ENCODE assay signal across 21 cellular contexts in genomic region chr16:57704011-57704904, GRCh38. TPM values are rescaled to one million over a fixed set of nuclear protein-coding genes. Genes with fewer than 3 reads are reported as not detected.
DNase-seq lines count a peak whose midpoint lies in the region; ATAC-seq, FAIRE-seq and TF ChIP-seq lines count a peak whose summit lies in the region.
"Had no signal": no experiment of that assay in that cellular context is flagged by ENCODE, and none has a peak within 500 bp of the region (broad histone marks: within the 10 kb centered on the region; RNA-seq: fewer than 3 reads in every experiment).

No MANE protein-coding gene starts in this region.

- H3K36me3 Mint-ChIP-seq in activated CD8-positive, alpha-beta memory T cell treated with anti-CD3 and anti-CD28 coated beads, Interleukin-2, amount 10 ng/mL, durations not matched to agents 7 days and 5 days, result no peaks in the 10 kb centered on the region
- H3K36me3 Mint-ChIP-seq: CD8-positive, alpha-beta memory T cell had no signal

- no peaks in the 10 kb centered on the region for H3K9me3 ChIP-seq in GM12878 (replicated peaks; ENCODE audit: control insufficient read depth, insufficient read depth, low read length)
- H3K9me3 ChIP-seq in pancreas, result no peaks in the 10 kb centered on the region
- no peaks in the 10 kb centered on the region for H3K9me3 ChIP-seq in colonic mucosa

- H3K4me1 ChIP-seq in GM12878 (ENCODE audit: control insufficient read depth, insufficient read depth, low read length), result no peaks in the 10 kb centered on the region
- peaks cover 27 to 31% (median 30%) of the 10 kb centered on the region in 3 donors for H3K4me1 ChIP-seq in pancreas
- no peaks in the 10 kb centered on the region for H3K4me1 ChIP-seq in colonic mucosa

- no peak overlapping the region for H3K4me2 ChIP-seq in GM12878 (ENCODE audit: control insufficient read depth, insufficient read depth)
- H3K4me2 ChIP-seq: GM23338, KMS-11 had no signal

- DNase-seq in DMS53 (lab: John Stamatoyannopoulos, UW) (peak; percentile 88), GM12878 (ENCODE audit: low read depth, low spot score) (no peak), iPS-NIHi11 (ENCODE audit: low spot score) (peak; percentile 8), pancreas (peak in 1 of 6 donors; percentile 45), colonic mucosa (no peak), SK-N-DZ (ENCODE audit: low spot score) (no peak), NCI-H1694 treated with DMSO at 0.1 percent for 48 hours (lab: John Stamatoyannopoulos, UW) (no peak)
- no peak for DNase-seq in activated CD8-positive, alpha-beta memory T cell treated with anti-CD3 and anti-CD28 coated beads, Interleukin-2, amount 10 ng/mL, durations not matched to agents 7 days and 5 days
- DNase-seq: CD8-positive, alpha-beta memory T cell; NCI-H1436; NCI-H2029 treated with DMSO at 0.1 percent for 48 hours; NCI-H748 treated with DMSO at 0.1 percent for 48 hours; OCI-M1; SHP77 treated with DMSO at 0.1 percent for 48 hours had no signal

- peak; percentile 60 for ATAC-seq in GM12878
- peak; percentile 55 to 83 (median 75) for ATAC-seq in pancreas
- ATAC-seq in activated CD8-positive, alpha-beta memory T cell treated with anti-CD3 and anti-CD28 coated beads, Interleukin-2, amount 10 ng/mL, durations not matched to agents 7 days and 5 days, result no peak
- ATAC-seq: GM23338 had no signal

- H3K27me3 ChIP-seq in GM12878 (replicated peaks in 1 of 2; ENCODE audit: control insufficient read depth in 2 of 2, insufficient read depth in 2 of 2, low read length in 1 of 2) (no peaks in the 10 kb centered on the region; a peak in 1 of 4 replicates), pancreas (no peaks in the 10 kb centered on the region), colonic mucosa (no peaks in the 10 kb centered on the region)

- no peak overlapping the region for H3K4me3 ChIP-seq in GM12878
- H3K4me3 ChIP-seq in pancreas, result no peak overlapping the region
- H3K4me3 ChIP-seq in colonic mucosa, result no peak overlapping the region
- H3K4me3 ChIP-seq: GM23338 had no signal

- TF ChIP-seq CTCF in GM12878 (IDR thresholded peaks at IDR 0.05 in 2 of 3, conservative IDR thresholded peaks at IDR 0.05 in 1 of 3; ENCODE audit: control insufficient read depth in 2 of 3, extremely low read depth in 1 of 3, insufficient read depth in 1 of 3, low read depth in 3 of 3, low read length in 3 of 3), result no peak
- TF ChIP-seq CTCF in pancreas (IDR thresholded peaks at IDR 0.05), result no peak
- no peak for TF ChIP-seq CTCF in colonic mucosa (IDR thresholded peaks at IDR 0.05)

- RAD21 ChIA-PET in GM12878 (lab: Charles Lee; ENCODE audit: unreplicated experiment), result interaction anchor here (0.6 kb wide), 1 partner anchor 419 kb away, joined by 3 read pairs; no protein-coding TSS in a partner anchor

- no peaks in the 10 kb centered on the region for H3K79me2 ChIP-seq in GM12878 (ENCODE audit: control insufficient read depth, insufficient read depth, low read length)

- no peak for TF ChIP-seq EP300 in GM12878 (IDR thresholded peaks at IDR 0.05; ENCODE audit: borderline replicate concordance in 1 of 2, control insufficient read depth in 1 of 2, low read depth in 2 of 2, low read length in 2 of 2)

- BruUV-seq in GM12878 (replicated peaks; lab: Mats Ljungman, UMichigan), result no TSS peak

- H3K9me3 Mint-ChIP-seq in activated CD8-positive, alpha-beta memory T cell treated with anti-CD3 and anti-CD28 coated beads, Interleukin-2, amount 10 ng/mL, durations not matched to agents 7 days and 5 days (ENCODE audit: low read depth), result no peaks in the 10 kb centered on the region
- H3K9me3 Mint-ChIP-seq: CD8-positive, alpha-beta memory T cell had no signal

- H3K27me3 Mint-ChIP-seq in activated CD8-positive, alpha-beta memory T cell treated with anti-CD3 and anti-CD28 coated beads, Interleukin-2, amount 10 ng/mL, durations not matched to agents 7 days and 5 days, result peaks cover 7% of the 10 kb centered on the region

- no peaks in the 10 kb centered on the region for H3K36me3 ChIP-seq in GM12878 (ENCODE audit: control insufficient read depth in 2 of 2, insufficient read depth in 2 of 2, low read length in 1 of 2)
- no peaks in the 10 kb centered on the region for H3K36me3 ChIP-seq in pancreas
- no peaks in the 10 kb centered on the region for H3K36me3 ChIP-seq in colonic mucosa

- 37% methylated on average over 11 of the region's 11 CpGs for WGBS in GM12878 (ENCODE audit: insufficient coverage, insufficient replicate concordance, low lambda C conversion rate, missing lambda C conversion rate)
- 18 to 22% methylated on average over 11 of the region's 11 CpGs for WGBS in pancreas, 2 donors

- TF ChIP-seq RAD21 in GM12878 (IDR thresholded peaks at IDR 0.05; ENCODE audit: insufficient read depth, low read depth, low read length), result no peak

- TF ChIP-seq POLR2A in GM12878 (IDR thresholded peaks at IDR 0.05; ENCODE audit: low read depth, low read length), result no peak

- CTCF ChIA-PET in GM12878 (lab: Yijun Ruan, JAX), result no interaction called here
- CTCF ChIA-PET in activated CD8-positive, alpha-beta memory T cell treated with anti-CD3 and anti-CD28 coated beads, Interleukin-2, amount 10 ng/mL, durations not matched to agents 7 days and 5 days (lab: Charles Lee), result interaction anchor here (1.3 kb wide), 1 partner anchor 10 kb away, joined by 3 read pairs; no protein-coding TSS in a partner anchor

- no peak overlapping the region for H3K4me3 Mint-ChIP-seq in activated CD8-positive, alpha-beta memory T cell treated with anti-CD3 and anti-CD28 coated beads, Interleukin-2, amount 10 ng/mL, durations not matched to agents 7 days and 5 days
- H3K4me3 Mint-ChIP-seq: CD8-positive, alpha-beta memory T cell; GM23338 had no signal

- SMC1A ChIA-PET in GM12878 (lab: Charles Lee; ENCODE audit: uncharacterized antibody, unreplicated experiment), result no interaction called here

- FAIRE-seq in GM12878 (lab: Jason Lieb, UNC), result no peak
- FAIRE-seq in pancreas (lab: Jason Lieb, UNC), result no peak

- H3K27ac ChIP-seq in GM12878 (ENCODE audit: control insufficient read depth, insufficient read depth) (no peak overlapping the region), pancreas (peak overlapping the region; percentile 42 to 76 (median 56)), colonic mucosa (no peak overlapping the region)
- H3K27ac ChIP-seq: KMS-11 had no signal

- H3K9ac ChIP-seq in GM12878 (ENCODE audit: control insufficient read depth, insufficient read depth, low read length), result no peak overlapping the region
- H3K9ac ChIP-seq in colonic mucosa (ENCODE audit: low read depth in 2 of 2, low read length in 2 of 2), result no peak overlapping the region
- H3K9ac ChIP-seq: KMS-11 had no signal

- no peak overlapping the region for H2AFZ ChIP-seq in GM12878 (ENCODE audit: control insufficient read depth, low read depth, low read length)
- H2AFZ ChIP-seq: GM23338 had no signal

- in situ Hi-C loops in GM12878 (cut with MboI), result no loop called here

- POLR2A ChIA-PET in GM12878 (lab: Charles Lee), result interaction anchor here (0.6 kb wide), 2 partner anchors 167 to 228 kb away, joined by 3 to 4 read pairs; no protein-coding TSS in a partner anchor

- intact Hi-C loops in GM12878 (cut with micrococcal nuclease; ENCODE audit: unreplicated experiment) (no loop called here), pancreas (cut with DNase I) (no loop called here), colonic mucosa (cut with DNase I) (no loop called here)

- no peak overlapping the region for H3K27ac Mint-ChIP-seq in activated CD8-positive, alpha-beta memory T cell treated with anti-CD3 and anti-CD28 coated beads, Interleukin-2, amount 10 ng/mL, durations not matched to agents 7 days and 5 days
- H3K27ac Mint-ChIP-seq: CD8-positive, alpha-beta memory T cell; GM23338 had no signal

- H3K4me1 Mint-ChIP-seq in activated CD8-positive, alpha-beta memory T cell treated with anti-CD3 and anti-CD28 coated beads, Interleukin-2, amount 10 ng/mL, durations not matched to agents 7 days and 5 days, result peaks cover 7% of the 10 kb centered on the region
- H3K4me1 Mint-ChIP-seq: CD8-positive, alpha-beta memory T cell had no signal

- no peaks in the 10 kb centered on the region for H4K20me1 ChIP-seq in GM12878 (ENCODE audit: control insufficient read depth, insufficient read depth)

RNA-seq across cellular contexts. Expression of gene DRC7, which starts 9.7 kb away (rescaled TPM):
- not detected in 2 replicates for total RNA-seq in GM12878 (2013; cell fraction: nucleolus; rRNA removed)
- not detected in 2 replicates for total RNA-seq in GM12878 (2014; rRNA removed)
- total RNA-seq in GM12878 (2014; rRNA removed; fragmentation: Illumina TruSeq; extraction: Trizol), result 0.49 TPM in 1 of 2 replicates, not detected in the other
- 0.44 TPM in 1 of 2 replicates, not detected in the other for total RNA-seq in GM12878 (2021)
- not detected for polyA plus RNA-seq in GM12878 (2011; ENCODE audit: low read depth)
- polyA plus RNA-seq in GM12878 (2011; rRNA removed), result 0.10 TPM in 1 of 2 replicates, not detected in the other
- polyA plus RNA-seq in GM12878 (2011; cell fraction: cytosol; rRNA removed), result 0.04 TPM in 1 of 2 replicates, not detected in the other
- 0.07 and 0.09 TPM in 2 replicates for polyA plus RNA-seq in GM12878 (2011; cell fraction: nucleus; rRNA removed)
- polyA plus RNA-seq in GM12878 (2012), result not detected in 2 replicates
- 0.06 TPM in 1 of 2 replicates, not detected in the other for polyA plus RNA-seq in GM12878 (2014; fragmentation: Illumina TruSeq; extraction: Trizol)
- under 1 TPM in 1 of 2 experiments, not detected in 1; 0.06 TPM for polyA plus RNA-seq in GM12878 (2014; fragmentation: Nextera tagmentation; extraction: Ambion mirVana)
- polyA plus RNA-seq in GM12878 (2014; rRNA removed), result 0.18 TPM in 1 of 2 replicates, not detected in the other
- polyA plus RNA-seq in GM12878 (2016; fragmentation: Nextera tagmentation; extraction: Ambion mirVana), result not detected
- not detected in 2 replicates for polyA minus RNA-seq in GM12878 (2011; rRNA and poly(A)+ RNA removed)
- not detected in 2 replicates for polyA minus RNA-seq in GM12878 (2011; cell fraction: cytosol; rRNA and poly(A)+ RNA removed)
- polyA minus RNA-seq in GM12878 (2011; cell fraction: nucleus; rRNA and poly(A)+ RNA removed), result not detected in 2 replicates
- total RNA-seq in pancreas, result 1 to 10 TPM in 1 of 6 donors, under 1 TPM in 5; 0.28 to 2.4 (median 0.61) TPM
- polyA plus RNA-seq in pancreas, result 1 to 10 TPM; 1.5 to 2.0 TPM
- total RNA-seq in colonic mucosa, result not detected
- polyA plus RNA-seq in SK-N-DZ (2014; cell fraction: cytosol; rRNA removed), result 0.14 TPM in 1 of 2 replicates, not detected in the other
- not detected in 2 replicates for polyA plus RNA-seq in SK-N-DZ (2014; cell fraction: nucleus; rRNA removed)
- not detected for total RNA-seq in activated CD8-positive, alpha-beta memory T cell treated with anti-CD3 and anti-CD28 coated beads, Interleukin-2, amount 10 ng/mL, durations not matched to agents 7 days and 5 days
- total RNA-seq: CD8-positive, alpha-beta memory T cell; GM23338; M059J; NCI-H460; RPMI7951 had no signal
- polyA plus RNA-seq: AG04450; BJ; CD8-positive, alpha-beta memory T cell; GM23338 had no signal

RNA-seq across cellular contexts. Expression of gene KATNB1, which starts 31.3 kb away (rescaled TPM):
- total RNA-seq in GM12878 (2013; cell fraction: nucleolus; rRNA removed), result 18.3 and 26.5 TPM in 2 replicates
- total RNA-seq in GM12878 (2014; rRNA removed) (24.0 and 24.1 TPM in 2 replicates), GM12878 (2014; rRNA removed; fragmentation: Illumina TruSeq; extraction: Trizol) (7.8 and 10.7 TPM in 2 replicates), GM12878 (2021) (25.8 and 27.7 TPM in 2 replicates), pancreas (10 to 100 TPM in 4 of 6 donors, 1 to 10 TPM in 2; 7.8 to 14.5 (median 11.0) TPM), colonic mucosa (10 to 100 TPM; 17.0 to 26.3 TPM)
- 7.9 TPM for polyA plus RNA-seq in GM12878 (2011; ENCODE audit: low read depth)
- polyA plus RNA-seq in GM12878 (2011; rRNA removed) (5.1 and 15.3 TPM in 2 replicates), GM12878 (2014; fragmentation: Illumina TruSeq; extraction: Trizol) (1.1 and 10.4 TPM in 2 replicates), GM12878 (2014; fragmentation: Nextera tagmentation; extraction: Ambion mirVana) (1 to 10 TPM in 1 of 2 experiments, under 1 TPM in 1; 0.71 to 1.4 TPM), GM12878 (2014; rRNA removed) (23.7 and 23.8 TPM in 2 replicates), GM12878 (2016; fragmentation: Nextera tagmentation; extraction: Ambion mirVana) (10 to 100 TPM; 37.7 to 46.5 TPM), pancreas (10 to 100 TPM; 14.1 to 17.0 TPM)
- 13.4 and 19.4 TPM in 2 replicates for polyA plus RNA-seq in GM12878 (2011; cell fraction: cytosol; rRNA removed)
- 78.9 and 80.5 TPM in 2 replicates for polyA plus RNA-seq in GM12878 (2011; cell fraction: nucleus; rRNA removed)
- polyA plus RNA-seq in GM12878 (2012), result 16.1 and 17.2 TPM in 2 replicates
- 12.3 and 20.5 TPM in 2 replicates for polyA minus RNA-seq in GM12878 (2011; rRNA and poly(A)+ RNA removed)
- polyA minus RNA-seq in GM12878 (2011; cell fraction: cytosol; rRNA and poly(A)+ RNA removed), result 9.7 and 11.0 TPM in 2 replicates
- polyA minus RNA-seq in GM12878 (2011; cell fraction: nucleus; rRNA and poly(A)+ RNA removed), result 16.2 and 25.2 TPM in 2 replicates
- polyA plus RNA-seq in SK-N-DZ (2014; cell fraction: cytosol; rRNA removed), result 72.4 and 75.6 TPM in 2 replicates
- polyA plus RNA-seq in SK-N-DZ (2014; cell fraction: nucleus; rRNA removed), result 225 and 228 TPM in 2 replicates
- 10 to 100 TPM; 41.6 to 43.9 TPM for total RNA-seq in activated CD8-positive, alpha-beta memory T cell treated with anti-CD3 and anti-CD28 coated beads, Interleukin-2, amount 10 ng/mL, durations not matched to agents 7 days and 5 days

RNA-seq across cellular contexts. Expression of gene ADGRG3, which starts 36.2 kb away (rescaled TPM):
- total RNA-seq in GM12878 (2013; cell fraction: nucleolus; rRNA removed), result not detected in 2 replicates
- total RNA-seq in GM12878 (2014; rRNA removed), result not detected in 2 replicates
- not detected in 2 replicates for total RNA-seq in GM12878 (2014; rRNA removed; fragmentation: Illumina TruSeq; extraction: Trizol)
- total RNA-seq in GM12878 (2021), result not detected in 2 replicates
- polyA plus RNA-seq in GM12878 (2011; ENCODE audit: low read depth), result not detected
- 0.11 TPM in 1 of 2 replicates, not detected in the other for polyA plus RNA-seq in GM12878 (2011; rRNA removed)
- 0.06 and 0.07 TPM in 2 replicates for polyA plus RNA-seq in GM12878 (2011; cell fraction: cytosol; rRNA removed)
- 0.13 and 0.28 TPM in 2 replicates for polyA plus RNA-seq in GM12878 (2011; cell fraction: nucleus; rRNA removed)
- not detected in 2 replicates for polyA plus RNA-seq in GM12878 (2012)
- not detected in 2 replicates for polyA plus RNA-seq in GM12878 (2014; fragmentation: Illumina TruSeq; extraction: Trizol)
- polyA plus RNA-seq in GM12878 (2014; fragmentation: Nextera tagmentation; extraction: Ambion mirVana), result under 1 TPM in 1 of 2 experiments, not detected in 1; 0.10 TPM
- 0.10 TPM in 1 of 2 replicates, not detected in the other for polyA plus RNA-seq in GM12878 (2014; rRNA removed)
- polyA plus RNA-seq in GM12878 (2016; fragmentation: Nextera tagmentation; extraction: Ambion mirVana), result not detected
- polyA minus RNA-seq in GM12878 (2011; rRNA and poly(A)+ RNA removed), result 0.15 TPM in 1 of 2 replicates, not detected in the other
- not detected in 2 replicates for polyA minus RNA-seq in GM12878 (2011; cell fraction: cytosol; rRNA and poly(A)+ RNA removed)
- polyA minus RNA-seq in GM12878 (2011; cell fraction: nucleus; rRNA and poly(A)+ RNA removed), result not detected in 2 replicates
- total RNA-seq in pancreas, result under 1 TPM; 0.14 to 0.73 (median 0.34) TPM
- under 1 TPM; 0.80 to 0.84 TPM for polyA plus RNA-seq in pancreas
- under 1 TPM; 0.27 to 0.82 TPM for total RNA-seq in colonic mucosa
- not detected in 2 replicates for polyA plus RNA-seq in SK-N-DZ (2014; cell fraction: cytosol; rRNA removed)
- polyA plus RNA-seq in SK-N-DZ (2014; cell fraction: nucleus; rRNA removed), result not detected in 2 replicates
- total RNA-seq in activated CD8-positive, alpha-beta memory T cell treated with anti-CD3 and anti-CD28 coated beads, Interleukin-2, amount 10 ng/mL, durations not matched to agents 7 days and 5 days, result not detected
- total RNA-seq: CD8-positive, alpha-beta memory T cell; GM23338; M059J; RPMI7951 had no signal
- polyA plus RNA-seq: AG04450; BJ; CD8-positive, alpha-beta memory T cell; GM23338 had no signal

Comparison
In these comparisons a context has a peak if more than half of its experiments do, and no peak if none do; other contexts are left out.
1. DNase-seq: peak in DMS53 (single experiment) and iPS-NIHi11 (single experiment); none in GM12878 (single experiment), colonic mucosa (single experiment), SK-N-DZ (single experiment), NCI-H1694 treated with DMSO at 0.1 percent for 48 hours (single experiment) and activated CD8-positive, alpha-beta memory T cell treated with anti-CD3 and anti-CD28 coated beads, Interleukin-2, amount 10 ng/mL, durations not matched to agents 7 days and 5 days (single experiment).
2. H3K27ac ChIP-seq: peak in pancreas (4 of 4); none in GM12878 (single experiment) and colonic mucosa (single experiment).